8 cellular contexts compared by ENCODE assay signal in genomic region chr12:6764011-6764828, GRCh38. TPM values are rescaled to one million over a fixed set of nuclear protein-coding genes. Genes with fewer than 3 reads are reported as not detected.
DNase-seq lines count a peak whose midpoint lies in the region; ATAC-seq, FAIRE-seq and TF ChIP-seq lines count a peak whose summit lies in the region.

No MANE protein-coding gene starts in this region.

- 2% methylated on average over 9 of the region's 16 CpGs for WGBS in smooth muscle cell (ENCODE audit: low lambda C conversion rate)

- H3K9me3 Mint-ChIP-seq in T-cell: no peaks in the 10 kb centered on the region

- H3K4me3 ChIP-seq in keratinocyte (ENCODE audit: control insufficient read depth in 2 of 3, extremely low read depth in 1 of 3, insufficient read depth in 2 of 3, low read depth in 1 of 3, low read length in 3 of 3): peak overlapping the region in 1 of 3 experiments; percentile 19
- H3K4me3 ChIP-seq in smooth muscle cell: peak overlapping the region; percentile 25

- H3K4me2 ChIP-seq in keratinocyte (ENCODE audit: control insufficient read depth, extremely low read depth, insufficient read depth, low read depth, low read length) (peak overlapping the region; percentile 43), smooth muscle cell (peak overlapping the region; percentile 99)

- H3K36me3 Mint-ChIP-seq in T-cell: no peaks in the 10 kb centered on the region

- FAIRE-seq in keratinocyte (lab: Jason Lieb, UNC): peak; percentile 82

- no peaks in the 10 kb centered on the region for H3K9me1 ChIP-seq in keratinocyte (ENCODE audit: control insufficient read depth, extremely low read depth, insufficient read depth, low read length)

- peak overlapping the region in 1 of 2 donors; percentile 43 for H3K27ac Mint-ChIP-seq in T-cell

- no peaks in the 10 kb centered on the region for H3K36me3 ChIP-seq in keratinocyte (ENCODE audit: control insufficient read depth in 2 of 2, extremely low read depth in 1 of 2, insufficient read depth in 2 of 2, low read length in 2 of 2)
- no peaks in the 10 kb centered on the region for H3K36me3 ChIP-seq in smooth muscle cell (ENCODE audit: low read depth)

- dilution Hi-C loops in keratinocyte (cut with MboI; ENCODE audit: extremely low pct_ligation_motif_present, low sequenced_read_pairs): no loop called here

- CTCF ChIA-PET in T-cell (lab: Charles Lee): interaction anchor here (2.7 to 2.9 kb wide), 2 partner anchors 10 to 11 kb away, joined by 14 to 22 read pairs; partner anchors contain the start of gene MLF2 (in 2 of the 2)

- DNase-seq in AG09319 (ENCODE audit: extremely low read depth, low read depth) (peak; percentile 97), NCI-H146 treated with DMSO at 0.1 percent for 48 hours (lab: John Stamatoyannopoulos, UW; ENCODE audit: unreplicated experiment) (peak; percentile 100), T-cell (peak in 28 of 34 experiments; percentile 17 to 63 (median 49)), keratinocyte (ENCODE audit: low read depth, low spot score) (no peak), smooth muscle cell (lab: John Stamatoyannopoulos, UW; ENCODE audit: unreplicated experiment) (peak; percentile 91)

- H3K4me1 ChIP-seq in keratinocyte (ENCODE audit: control insufficient read depth, extremely low read depth, insufficient read depth, low read length): peaks cover 32% of the 10 kb centered on the region
- peaks cover 41% of the 10 kb centered on the region for H3K4me1 ChIP-seq in smooth muscle cell (ENCODE audit: low read depth)

- H2AFZ ChIP-seq in keratinocyte (ENCODE audit: control insufficient read depth, low read length): peak overlapping the region; percentile 80
- peak overlapping the region; percentile 86 for H2AFZ ChIP-seq in smooth muscle cell (ENCODE audit: low read depth)

- POLR2A ChIA-PET in T-cell (lab: Charles Lee): no interaction called here

- H3K27me3 ChIP-seq in keratinocyte (ENCODE audit: control insufficient read depth, extremely low read depth, insufficient read depth, low read length) (no peaks in the 10 kb centered on the region), smooth muscle cell (ENCODE audit: low read depth) (no peaks in the 10 kb centered on the region)

- no peak for TF ChIP-seq CTCF in AG09319 (IDR thresholded peaks at IDR 0.05; ENCODE audit: low read depth, low read length)
- TF ChIP-seq CTCF in keratinocyte (optimal IDR thresholded peaks at IDR 0.05 in 1 of 3, IDR thresholded peaks at IDR 0.05 in 1 of 3, conservative IDR thresholded peaks at IDR 0.05 in 1 of 3; ENCODE audit: extremely low read depth in 1 of 3, insufficient read depth in 2 of 3, low read length in 3 of 3): no peak
- TF ChIP-seq CTCF in smooth muscle cell (IDR thresholded peaks at IDR 0.05; ENCODE audit: borderline replicate concordance, insufficient read depth, poor library complexity, severe bottlenecking): no peak

- H3K79me2 ChIP-seq in keratinocyte (ENCODE audit: control insufficient read depth, insufficient read depth, low read length) (peaks cover 11% of the 10 kb centered on the region), smooth muscle cell (ENCODE audit: low read depth) (peaks cover 22% of the 10 kb centered on the region)

- H4K20me1 ChIP-seq in keratinocyte (ENCODE audit: control insufficient read depth, extremely low read depth, insufficient read depth, low read length) (no peaks in the 10 kb centered on the region), smooth muscle cell (ENCODE audit: low read depth) (peaks cover 24% of the 10 kb centered on the region)

- H3K9ac ChIP-seq in keratinocyte (ENCODE audit: control insufficient read depth, extremely low read depth, insufficient read depth, low read length) (no peak overlapping the region), smooth muscle cell (ENCODE audit: low read depth) (no peak overlapping the region)

- H3K4me3 Mint-ChIP-seq in T-cell: peak overlapping the region; percentile 13 to 76 (median 31)

- peak overlapping the region; percentile 99 for H3K27ac ChIP-seq in cingulate gyrus (ENCODE audit: low read depth, low read length)
- H3K27ac ChIP-seq in keratinocyte (ENCODE audit: control insufficient read depth, insufficient read depth, low read length): peak overlapping the region; percentile 2
- H3K27ac ChIP-seq in smooth muscle cell (ENCODE audit: low read depth): peak overlapping the region; percentile 84

- peaks cover 25 to 40% (median 35%) of the 10 kb centered on the region in 3 donors for H3K4me1 Mint-ChIP-seq in T-cell

- H3F3A ChIP-seq in smooth muscle cell (ENCODE audit: low read depth): peaks cover 23% of the 10 kb centered on the region

- H3K9me3 ChIP-seq in keratinocyte (ENCODE audit: control insufficient read depth, low read depth, low read length): no peaks in the 10 kb centered on the region
- no peaks in the 10 kb centered on the region for H3K9me3 ChIP-seq in smooth muscle cell (replicated peaks; ENCODE audit: low read depth)

- peaks cover 33 to 37% of the 10 kb centered on the region in 2 donors for H3K27me3 Mint-ChIP-seq in T-cell

- ATAC-seq in GM18517 (IDR thresholded peaks at IDR 0.05; ENCODE audit: unreplicated experiment) (peak; percentile 86), HG02943 (IDR thresholded peaks at IDR 0.05; ENCODE audit: low read depth, unreplicated experiment) (peak; percentile 72), T-cell (replicated peaks in 1 of 4) (peak; percentile 54 to 80 (median 58))

RNA-seq across cellular contexts. Expression of gene PTMS, which starts 1.9 kb away (rescaled TPM):
- total RNA-seq in T-cell (10 to 100 TPM in 3 of 5 donors, 1 to 10 TPM in 2; 6.5 to 15.9 (median 10.6) TPM), smooth muscle cell (115 and 125 TPM in 2 replicates)
- polyA plus RNA-seq in keratinocyte (80.6 to 140 TPM (median 119 TPM) in 3 replicates), smooth muscle cell (379 and 381 TPM in 2 replicates)
- polyA plus RNA-seq in keratinocyte (2011; ENCODE audit: low read depth): 25.3 TPM
- polyA plus RNA-seq in keratinocyte (2011; cell fraction: cytosol; rRNA removed): 69.1 and 164 TPM in 2 replicates
- 56.0 and 59.5 TPM in 2 replicates for polyA plus RNA-seq in keratinocyte (2011; cell fraction: nucleus; rRNA removed)
- 90.0 and 261 TPM in 2 replicates for polyA plus RNA-seq in keratinocyte (2012; ENCODE audit: low replicate concordance)
- polyA minus RNA-seq in keratinocyte: 35.3 to 395 TPM (median 52.5 TPM) in 3 replicates
- polyA minus RNA-seq in keratinocyte (2011; cell fraction: cytosol; rRNA and poly(A)+ RNA removed): 59.5 TPM
- polyA minus RNA-seq in keratinocyte (2011; cell fraction: nucleus; rRNA and poly(A)+ RNA removed): 14.2 and 18.3 TPM in 2 replicates

RNA-seq across cellular contexts. Expression of gene LAG3, which starts 8.1 kb away (rescaled TPM):
- total RNA-seq in T-cell (10 to 100 TPM in 1 of 5 donors, 1 to 10 TPM in 4; 3.7 to 10.6 (median 7.3) TPM), smooth muscle cell (0.18 and 1.0 TPM in 2 replicates)
- polyA plus RNA-seq in keratinocyte (0.09 to 0.14 TPM (median 0.09 TPM) in 3 replicates), smooth muscle cell (1.7 and 3.7 TPM in 2 replicates)
- polyA plus RNA-seq in keratinocyte (2011; ENCODE audit: low read depth): not detected
- not detected in 2 replicates for polyA plus RNA-seq in keratinocyte (2011; cell fraction: cytosol; rRNA removed)
- 0.27 and 0.40 TPM in 2 replicates for polyA plus RNA-seq in keratinocyte (2011; cell fraction: nucleus; rRNA removed)
- polyA plus RNA-seq in keratinocyte (2012; ENCODE audit: low replicate concordance): 0.23 and 0.97 TPM in 2 replicates
- not detected in 3 replicates for polyA minus RNA-seq in keratinocyte
- polyA minus RNA-seq in keratinocyte (2011; cell fraction: cytosol; rRNA and poly(A)+ RNA removed): not detected
- not detected in 2 replicates for polyA minus RNA-seq in keratinocyte (2011; cell fraction: nucleus; rRNA and poly(A)+ RNA removed)

RNA-seq across cellular contexts. Expression of gene MLF2, which starts 11.3 kb away (rescaled TPM):
- total RNA-seq in T-cell (100 to 1,000 TPM in 1 of 5 donors, 10 to 100 TPM in 4; 83.3 to 125 (median 88.4) TPM), smooth muscle cell (182 and 185 TPM in 2 replicates)
- polyA plus RNA-seq in keratinocyte (317 to 364 TPM (median 335 TPM) in 3 replicates), smooth muscle cell (381 and 398 TPM in 2 replicates)
- polyA plus RNA-seq in keratinocyte (2011; ENCODE audit: low read depth): 126 TPM
- 318 and 362 TPM in 2 replicates for polyA plus RNA-seq in keratinocyte (2011; cell fraction: cytosol; rRNA removed)
- polyA plus RNA-seq in keratinocyte (2011; cell fraction: nucleus; rRNA removed): 243 and 262 TPM in 2 replicates
- polyA plus RNA-seq in keratinocyte (2012; ENCODE audit: low replicate concordance): 227 and 246 TPM in 2 replicates
- polyA minus RNA-seq in keratinocyte: 307 to 390 TPM (median 320 TPM) in 3 replicates
- polyA minus RNA-seq in keratinocyte (2011; cell fraction: cytosol; rRNA and poly(A)+ RNA removed): 244 TPM
- 82.0 and 93.5 TPM in 2 replicates for polyA minus RNA-seq in keratinocyte (2011; cell fraction: nucleus; rRNA and poly(A)+ RNA removed)

RNA-seq across cellular contexts. Expression of gene CD4, which starts 25.1 kb away (rescaled TPM):
- total RNA-seq in T-cell (100 to 1,000 TPM; 126 to 205 (median 154) TPM), smooth muscle cell (0.13 and 0.22 TPM in 2 replicates)
- polyA plus RNA-seq in keratinocyte (0.01 to 0.05 TPM in 2 of 3 replicates, not detected in the other), smooth muscle cell (1.3 and 2.5 TPM in 2 replicates)
- not detected for polyA plus RNA-seq in keratinocyte (2011; ENCODE audit: low read depth)
- not detected in 2 replicates for polyA plus RNA-seq in keratinocyte (2011; cell fraction: cytosol; rRNA removed)
- not detected in 2 replicates for polyA plus RNA-seq in keratinocyte (2011; cell fraction: nucleus; rRNA removed)
- not detected in 2 replicates for polyA plus RNA-seq in keratinocyte (2012; ENCODE audit: low replicate concordance)
- polyA minus RNA-seq in keratinocyte: 0.23 TPM in 1 of 3 replicates, not detected in the others
- polyA minus RNA-seq in keratinocyte (2011; cell fraction: cytosol; rRNA and poly(A)+ RNA removed): not detected
- not detected in 2 replicates for polyA minus RNA-seq in keratinocyte (2011; cell fraction: nucleus; rRNA and poly(A)+ RNA removed)

RNA-seq across cellular contexts. Expression of gene COPS7A, which starts 40.4 kb away (rescaled TPM):
- total RNA-seq in T-cell (10 to 100 TPM; 18.5 to 33.1 (median 31.8) TPM), smooth muscle cell (56.6 and 59.6 TPM in 2 replicates)
- polyA plus RNA-seq in keratinocyte (85.4 to 116 TPM (median 85.5 TPM) in 3 replicates), smooth muscle cell (78.0 and 105 TPM in 2 replicates)
- 17.5 TPM for polyA plus RNA-seq in keratinocyte (2011; ENCODE audit: low read depth)
- 109 and 111 TPM in 2 replicates for polyA plus RNA-seq in keratinocyte (2011; cell fraction: cytosol; rRNA removed)
- 118 and 136 TPM in 2 replicates for polyA plus RNA-seq in keratinocyte (2011; cell fraction: nucleus; rRNA removed)
- polyA plus RNA-seq in keratinocyte (2012; ENCODE audit: low replicate concordance): 53.8 and 57.8 TPM in 2 replicates
- 43.5 to 64.7 TPM (median 59.1 TPM) in 3 replicates for polyA minus RNA-seq in keratinocyte
- 47.6 TPM for polyA minus RNA-seq in keratinocyte (2011; cell fraction: cytosol; rRNA and poly(A)+ RNA removed)
- 18.1 and 19.5 TPM in 2 replicates for polyA minus RNA-seq in keratinocyte (2011; cell fraction: nucleus; rRNA and poly(A)+ RNA removed)

Comparison
In these comparisons a context has a peak if more than half of its experiments do, and no peak if none do; other contexts are left out.
1. H3K27ac ChIP-seq: peak in every context shown above with its lines; median percentile 99 in cingulate gyrus; 84 in smooth muscle cell; 2 in keratinocyte.